ENCODE assay signal across 14 cellular contexts in the genomic region with DNA sequence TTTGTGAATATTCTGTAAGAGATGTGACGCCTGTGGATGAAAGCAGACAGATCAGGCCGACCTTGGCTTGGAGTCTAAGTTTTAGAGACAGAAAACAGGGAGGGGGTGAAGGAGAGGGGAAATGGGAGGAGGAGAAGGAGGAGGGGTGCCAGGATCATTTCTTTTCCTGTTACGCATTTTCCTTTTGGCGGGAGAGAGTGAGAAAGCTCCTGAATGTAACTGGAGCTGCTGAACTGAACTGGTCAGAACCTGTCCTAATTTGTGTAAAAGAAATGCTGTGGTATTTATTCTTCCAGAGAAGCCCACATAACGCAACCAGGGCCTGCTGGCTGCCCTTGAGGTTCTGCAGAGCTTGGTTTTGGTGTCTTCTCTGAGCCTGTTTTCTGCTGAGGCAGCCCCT. TPM values are rescaled to one million over a fixed set of nuclear protein-coding genes. Genes with fewer than 3 reads are reported as not detected.
A peak's percentile ranks its signal among the peaks of the same experiment; 100 is the strongest.
DNase-seq lines count a peak whose midpoint lies in the region; ATAC-seq and TF ChIP-seq lines count a peak whose summit lies in the region.
"Had no signal": no experiment of that assay in that cellular context is flagged by ENCODE, and none has a peak within 500 bp of the region (broad histone marks: within the 10 kb centered on the region; RNA-seq: fewer than 3 reads in every experiment).

No MANE protein-coding gene starts in this region.

- H3K27ac Mint-ChIP-seq in Calu3 (ENCODE audit: unreplicated experiment), result peak overlapping the region; percentile 36
- peak overlapping the region; percentile 82 for H3K27ac Mint-ChIP-seq in progenitor cell of endocrine pancreas
- no peak overlapping the region for H3K27ac Mint-ChIP-seq in neural progenitor cell
- H3K27ac Mint-ChIP-seq: activated CD4-positive, alpha-beta memory T cell treated with anti-CD3 and anti-CD28 coated beads for 36 hours; activated naive CD4-positive, alpha-beta T cell treated with anti-CD3 and anti-CD28 coated beads for 36 hours had no signal

- no peak overlapping the region for H3K9ac ChIP-seq in mammary epithelial cell (ENCODE audit: insufficient read depth, low read length)
- no peak overlapping the region for H3K9ac ChIP-seq in neural progenitor cell

- H3K36me3 ChIP-seq in mammary epithelial cell (ENCODE audit: insufficient read depth, low read length), result no peaks in the 10 kb centered on the region
- no peaks in the 10 kb centered on the region for H3K36me3 ChIP-seq in hepatocyte (replicated peaks; ENCODE audit: insufficient read depth, low read depth)
- no peaks in the 10 kb centered on the region for H3K36me3 ChIP-seq in neural progenitor cell

- dilution Hi-C loops in mammary epithelial cell (cut with HindIII; ENCODE audit: low sequenced_read_pairs), result no loop called here

- peaks cover 26% of the 10 kb centered on the region for H3K79me2 ChIP-seq in mammary epithelial cell (ENCODE audit: insufficient read depth, low read length)
- H3K79me2 ChIP-seq in hepatocyte, result peaks cover 78% of the 10 kb centered on the region
- H3K79me2 ChIP-seq in neural progenitor cell (ENCODE audit: low read depth), result peaks cover 7% of the 10 kb centered on the region

- intact Hi-C loops in Calu3 (cut with micrococcal nuclease; ENCODE audit: unreplicated experiment) (no loop called here), mammary epithelial cell (cut with micrococcal nuclease) (no loop called here)

- H3F3A ChIP-seq in neural progenitor cell (ENCODE audit: low read depth), result peaks cover 4% of the 10 kb centered on the region

- H3K36me3 Mint-ChIP-seq in Calu3 (ENCODE audit: insufficient read depth, unreplicated experiment) (peaks cover 14% of the 10 kb centered on the region), progenitor cell of endocrine pancreas (ENCODE audit: insufficient read depth) (peaks cover 8% of the 10 kb centered on the region), neural progenitor cell (peaks cover 9% of the 10 kb centered on the region)
- H3K36me3 Mint-ChIP-seq: activated CD4-positive, alpha-beta memory T cell treated with anti-CD3 and anti-CD28 coated beads for 36 hours had no signal

- H3K4me3 ChIP-seq in mammary epithelial cell (replicated peaks in 1 of 3; ENCODE audit: insufficient read depth in 1 of 3, low read depth in 2 of 3, low read length in 3 of 3) (no peak overlapping the region), hepatocyte (no peak overlapping the region), neural progenitor cell (no peak overlapping the region)

- H3K4me1 ChIP-seq in mammary epithelial cell (ENCODE audit: insufficient read depth, low read length) (peaks cover 29% of the 10 kb centered on the region), hepatocyte (ENCODE audit: insufficient read depth) (peaks cover 12% of the 10 kb centered on the region), neural progenitor cell (peaks cover 8% of the 10 kb centered on the region)

- H3K4me3 Mint-ChIP-seq in Calu3 (ENCODE audit: low read depth, unreplicated experiment) (no peak overlapping the region), progenitor cell of endocrine pancreas (ENCODE audit: low read depth) (no peak overlapping the region), neural progenitor cell (no peak overlapping the region)
- H3K4me3 Mint-ChIP-seq: activated CD4-positive, alpha-beta memory T cell treated with anti-CD3 and anti-CD28 coated beads for 36 hours; activated naive CD4-positive, alpha-beta T cell treated with anti-CD3 and anti-CD28 coated beads for 36 hours had no signal

- no peak overlapping the region for H3K27ac ChIP-seq in mammary epithelial cell (ENCODE audit: insufficient read depth, low read depth, low read length)
- H3K27ac ChIP-seq in hepatocyte, result peak overlapping the region; percentile 24
- no peak overlapping the region for H3K27ac ChIP-seq in neural progenitor cell

- no peak for TF ChIP-seq CTCF in Calu3 (IDR thresholded peaks at IDR 0.05; ENCODE audit: unreplicated experiment)
- TF ChIP-seq CTCF in mammary epithelial cell (conservative IDR thresholded peaks at IDR 0.05 in 1 of 2, IDR thresholded peaks at IDR 0.05 in 1 of 2; ENCODE audit: extremely low read depth in 1 of 2, insufficient read depth in 1 of 2, low read depth in 1 of 2, low read length in 2 of 2), result no peak
- no peak for TF ChIP-seq CTCF in hepatocyte (IDR thresholded peaks at IDR 0.05; ENCODE audit: poor library complexity)
- no peak for TF ChIP-seq CTCF in progenitor cell of endocrine pancreas (IDR thresholded peaks at IDR 0.05; ENCODE audit: unreplicated experiment)
- no peak for TF ChIP-seq CTCF in neural progenitor cell (IDR thresholded peaks at IDR 0.05)

- H3K9me2 ChIP-seq in hepatocyte (replicated peaks; ENCODE audit: insufficient read depth), result no peaks in the 10 kb centered on the region

- H3K4me1 Mint-ChIP-seq in Calu3 (ENCODE audit: low read depth, unreplicated experiment) (peaks cover 29% of the 10 kb centered on the region), progenitor cell of endocrine pancreas (ENCODE audit: low read depth) (peaks cover 46% of the 10 kb centered on the region), neural progenitor cell (peaks cover 24% of the 10 kb centered on the region)

- no peak for DNase-seq in Calu3
- DNase-seq in mammary epithelial cell, result no peak
- DNase-seq in hepatocyte (ENCODE audit: low spot score), result no peak
- no peak for DNase-seq in progenitor cell of endocrine pancreas (ENCODE audit: low spot score, unreplicated experiment)
- DNase-seq in pons (ENCODE audit: low spot score), result no peak
- no peak for DNase-seq in RKO (ENCODE audit: low spot score)
- no peak for DNase-seq in neural progenitor cell (ENCODE audit: low spot score)
- DNase-seq: activated CD4-positive, alpha-beta memory T cell treated with anti-CD3 and anti-CD28 coated beads for 36 hours; activated naive CD4-positive, alpha-beta T cell treated with anti-CD3 and anti-CD28 coated beads for 36 hours; cerebellar nuclear complex; mesenchymal stem cell; NCI-H2107; T-helper 2 cell had no signal

- in situ Hi-C loops in mammary epithelial cell (cut with MboI; ENCODE audit: low sequenced_read_pairs in 2 of 2), result no loop called here

- H3K27me3 Mint-ChIP-seq in Calu3 (ENCODE audit: unreplicated experiment), result no peaks in the 10 kb centered on the region
- H3K27me3 Mint-ChIP-seq in progenitor cell of endocrine pancreas, result no peaks in the 10 kb centered on the region
- peaks cover 3% of the 10 kb centered on the region for H3K27me3 Mint-ChIP-seq in neural progenitor cell (ENCODE audit: insufficient read depth, low read depth)
- H3K27me3 Mint-ChIP-seq: activated CD4-positive, alpha-beta memory T cell treated with anti-CD3 and anti-CD28 coated beads for 36 hours had no signal

- ATAC-seq in HG03139 (IDR thresholded peaks at IDR 0.05; ENCODE audit: unreplicated experiment), result no peak

- CTCF ChIA-PET in Calu3 (lab: Charles Lee) (no interaction called here), mammary epithelial cell (lab: Charles Lee; ENCODE audit: low non-redundant PET) (no interaction called here)

- H3K9me3 ChIP-seq in mammary epithelial cell (replicated peaks; ENCODE audit: insufficient read depth, low read length), result no peaks in the 10 kb centered on the region
- H3K9me3 ChIP-seq in hepatocyte (ENCODE audit: low read depth), result no peaks in the 10 kb centered on the region
- no peaks in the 10 kb centered on the region for H3K9me3 ChIP-seq in neural progenitor cell (ENCODE audit: low read depth)

- BruUV-seq in Calu3 (replicated peaks; lab: Mats Ljungman, UMichigan), result no TSS peak
- no TSS peak for BruUV-seq in mammary epithelial cell (replicated peaks; lab: Mats Ljungman, UMichigan)

- no peaks in the 10 kb centered on the region for H3K27me3 ChIP-seq in mammary epithelial cell (ENCODE audit: insufficient read depth, low read length)
- H3K27me3 ChIP-seq in hepatocyte, result no peaks in the 10 kb centered on the region
- H3K27me3 ChIP-seq in neural progenitor cell, result no peaks in the 10 kb centered on the region

- H4K20me1 ChIP-seq in mammary epithelial cell (ENCODE audit: insufficient read depth, low read length) (no peaks in the 10 kb centered on the region), hepatocyte (ENCODE audit: insufficient read depth, poor library complexity, severe bottlenecking) (no peaks in the 10 kb centered on the region), neural progenitor cell (ENCODE audit: low read depth) (peaks cover 13% of the 10 kb centered on the region)

- peak overlapping the region; percentile 49 for H2AFZ ChIP-seq in mammary epithelial cell (ENCODE audit: low read depth, low read length)
- H2AFZ ChIP-seq in hepatocyte, result no peak overlapping the region
- no peak overlapping the region for H2AFZ ChIP-seq in neural progenitor cell (replicated peaks)

- H3K9me3 Mint-ChIP-seq in Calu3 (ENCODE audit: low read depth, unreplicated experiment) (no peaks in the 10 kb centered on the region), progenitor cell of endocrine pancreas (ENCODE audit: low read depth) (no peaks in the 10 kb centered on the region), neural progenitor cell (peaks cover 9% of the 10 kb centered on the region)
- H3K9me3 Mint-ChIP-seq: activated CD4-positive, alpha-beta memory T cell treated with anti-CD3 and anti-CD28 coated beads for 36 hours; activated naive CD4-positive, alpha-beta T cell treated with anti-CD3 and anti-CD28 coated beads for 36 hours had no signal

- 37% methylated on average over 5 of the region's 5 CpGs for WGBS in mammary epithelial cell (ENCODE audit: low coverage, missing lambda C conversion rate)
- WGBS in hepatocyte (ENCODE audit: low lambda C conversion rate, missing lambda C conversion rate), result 67% methylated on average over 5 of the region's 5 CpGs

- H3K4me2 ChIP-seq in mammary epithelial cell (ENCODE audit: insufficient read depth, low read depth, low read length) (peak overlapping the region; percentile 6), hepatocyte (no peak overlapping the region), neural progenitor cell (no peak overlapping the region)

RNA-seq across cellular contexts. Expression of gene UTRN, which starts 41.9 kb away (rescaled TPM):
- total RNA-seq in Calu3 (2022) (89.4 and 109 TPM in 2 replicates), mammary epithelial cell (10 to 100 TPM; 36.8 to 44.9 TPM), hepatocyte (86.5 and 112 TPM in 2 replicates), progenitor cell of endocrine pancreas (249 and 263 TPM in 2 replicates), neural progenitor cell (ENCODE audit: low replicate concordance) (44.3 and 60.9 TPM in 2 replicates)
- polyA plus RNA-seq in mammary epithelial cell (10.0 TPM), hepatocyte (33.1 and 54.0 TPM in 2 replicates)
- 72.3 TPM for polyA minus RNA-seq in mammary epithelial cell
